Comparison of ENCODE assay signal across 11 cellular contexts in the genomic region with DNA sequence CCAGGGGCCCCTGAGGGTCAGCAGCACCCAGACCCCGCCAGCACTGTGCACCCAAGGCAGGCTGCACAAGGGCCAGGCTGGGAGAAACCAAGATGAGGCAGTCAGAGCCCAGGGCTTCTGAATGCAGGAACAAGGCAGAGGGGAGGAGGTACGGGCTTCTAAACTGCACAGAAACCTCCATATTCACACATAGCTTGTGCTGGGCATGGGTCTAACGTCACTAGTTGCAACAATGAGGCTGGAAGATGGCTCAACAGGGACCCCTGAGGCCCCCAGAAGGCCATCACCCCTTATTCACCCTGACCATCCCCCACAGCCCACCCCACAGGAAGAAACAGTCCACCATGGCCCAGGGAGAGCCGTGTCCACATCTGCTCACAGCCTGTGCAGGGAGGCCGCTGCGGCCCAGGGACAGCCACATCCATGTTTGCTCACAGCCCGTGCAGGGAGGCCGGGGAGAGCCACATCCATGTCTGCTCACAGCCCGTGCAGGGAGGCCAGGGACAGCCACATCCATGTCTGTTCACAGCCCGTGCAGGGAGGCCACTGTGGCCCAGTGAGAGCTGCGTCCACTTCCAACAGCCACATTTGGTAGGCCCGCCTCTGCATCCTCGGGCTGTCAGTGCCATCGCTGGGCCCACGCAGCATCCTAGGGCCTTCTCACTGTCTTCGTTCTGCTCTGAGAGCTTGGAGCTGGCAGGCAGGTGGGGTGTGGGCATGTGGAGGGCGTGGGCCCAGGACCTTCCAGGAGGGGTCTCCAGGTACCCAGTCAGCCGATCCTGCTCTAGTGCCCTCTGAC. TPM values are rescaled to one million over a fixed set of nuclear protein-coding genes. Genes with fewer than 3 reads are reported as not detected.
DNase-seq lines count a peak whose midpoint lies in the region; ATAC-seq and TF ChIP-seq lines count a peak whose summit lies in the region.
"Had no signal": no experiment of that assay in that cellular context is flagged by ENCODE, and none has a peak within 500 bp of the region (broad histone marks: within the 10 kb centered on the region; RNA-seq: fewer than 3 reads in every experiment).

No MANE protein-coding gene starts in this region.

- H3K27me3 ChIP-seq in heart left ventricle = no peaks in the 10 kb centered on the region
- H3K27me3 ChIP-seq in CD8-positive, alpha-beta T cell (ENCODE audit: insufficient read depth, low read length) = no peaks in the 10 kb centered on the region

- H3K27ac Mint-ChIP-seq in CD8-positive, alpha-beta T cell = no peak overlapping the region

- no peaks in the 10 kb centered on the region for H3K27me3 Mint-ChIP-seq in CD8-positive, alpha-beta T cell (ENCODE audit: low read depth)

- no peaks in the 10 kb centered on the region for H3K9me3 ChIP-seq in heart left ventricle
- H3K9me3 ChIP-seq in CD8-positive, alpha-beta T cell (ENCODE audit: low read length) = no peaks in the 10 kb centered on the region

- peak; percentile 26 for ATAC-seq in GM19395 (IDR thresholded peaks at IDR 0.05; ENCODE audit: unreplicated experiment)
- peak; percentile 33 for ATAC-seq in HG02885 (IDR thresholded peaks at IDR 0.05; ENCODE audit: poor library complexity, unreplicated experiment)
- ATAC-seq in heart left ventricle = no peak
- no peak for ATAC-seq in CD8-positive, alpha-beta T cell
- ATAC-seq: left cardiac atrium had no signal

- peaks cover 9% of the 10 kb centered on the region for H3K4me1 Mint-ChIP-seq in CD8-positive, alpha-beta T cell (ENCODE audit: low read depth)

- POLR2A ChIA-PET in RWPE1 (lab: Yijun Ruan, JAX; ENCODE audit: low non-redundant PET) = no interaction called here
- POLR2A ChIA-PET in CD8-positive, alpha-beta T cell (lab: Charles Lee) = no interaction called here

- TF ChIP-seq CTCF in RWPE1 (conservative IDR thresholded peaks at IDR 0.05; ENCODE audit: low read depth) = no peak
- no peak for TF ChIP-seq CTCF in heart left ventricle (IDR thresholded peaks at IDR 0.05)
- TF ChIP-seq CTCF in CD8-positive, alpha-beta T cell (IDR thresholded peaks at IDR 0.05) = no peak

- intact Hi-C loops in heart left ventricle (cut with DNase I) = loop anchor here in 1 of 10 donors (10.0 kb wide), 1 partner anchor 159 kb away; no protein-coding TSS in a partner anchor
- intact Hi-C loops in CD8-positive, alpha-beta T cell (cut with DNase I, micrococcal nuclease) = no loop called here

- WGBS in heart left ventricle, 4 donors = 90 to 100% (median 96%) methylated on average over 4 to 18 of the region's 18 CpGs

- no peak overlapping the region for H3K4me3 ChIP-seq in heart left ventricle
- no peak overlapping the region for H3K4me3 ChIP-seq in CD8-positive, alpha-beta T cell (ENCODE audit: low read depth, low read length)

- TF ChIP-seq POLR2A in GM10847 (IDR thresholded peaks at IDR 0.05; ENCODE audit: extremely low read depth, insufficient read length) (peak; percentile 13), heart left ventricle (IDR thresholded peaks at IDR 0.05) (no peak)

- H3K36me3 Mint-ChIP-seq in CD8-positive, alpha-beta T cell = peaks cover 61% of the 10 kb centered on the region

- H3K36me3 ChIP-seq in heart left ventricle = peaks cover 0 to 68% (median 37%) of the 10 kb centered on the region in 9 donors
- H3K36me3 ChIP-seq in CD8-positive, alpha-beta T cell (ENCODE audit: insufficient read depth, low read length) = peaks cover 9% of the 10 kb centered on the region

- DNase-seq in RWPE1 (ENCODE audit: low spot score) (no peak), heart left ventricle (no peak), EL (no peak)
- DNase-seq in stimulated activated CD4-positive, alpha-beta T cell treated with anti-CD3 and anti-CD28 coated beads, Interleukin-4, amount 100 ng/mL, for 1 hour = no peak
- DNase-seq in CD8-positive, alpha-beta T cell = no peak
- DNase-seq: AML-193, left cardiac atrium, NCI-H1105 treated with DMSO at 0.1 percent for 48 hours had no signal

- CTCF ChIA-PET in RWPE1 (lab: Yijun Ruan, JAX) = no interaction called here
- CTCF ChIA-PET in CD8-positive, alpha-beta T cell (lab: Charles Lee) = interaction anchor here (1.2 to 2.0 kb wide), 2 partner anchors 18 to 159 kb away, joined by 3 to 6 read pairs; no protein-coding TSS in a partner anchor

- H3K4me3 Mint-ChIP-seq in CD8-positive, alpha-beta T cell = no peak overlapping the region

- peak overlapping the region; percentile 75 for H3K27ac ChIP-seq in RWPE1
- H3K27ac ChIP-seq in heart left ventricle = no peak overlapping the region
- no peak overlapping the region for H3K27ac ChIP-seq in CD8-positive, alpha-beta T cell (ENCODE audit: low read depth, low read length)

- no peaks in the 10 kb centered on the region for H3K9me3 Mint-ChIP-seq in CD8-positive, alpha-beta T cell

- peaks cover 0 to 34% (median 0%) of the 10 kb centered on the region in 12 donors for H3K4me1 ChIP-seq in heart left ventricle
- peaks cover 6% of the 10 kb centered on the region for H3K4me1 ChIP-seq in CD8-positive, alpha-beta T cell (ENCODE audit: insufficient read depth, low read length)

RNA-seq across cellular contexts. Expression of a gene that starts 38.2 kb away (rescaled TPM):
- total RNA-seq in heart left ventricle = 10 to 100 TPM in 4 of 9 donors, 1 to 10 TPM in 5; 8.2 to 30.6 (median 9.9) TPM
- polyA plus RNA-seq in heart left ventricle = 10 to 100 TPM in 1 of 2 donors, 1 to 10 TPM in 1; 9.6 to 21.9 TPM
- total RNA-seq in CD8-positive, alpha-beta T cell = 10 to 100 TPM; 28.8 to 29.1 TPM

RNA-seq across cellular contexts. Expression of a gene that starts 40.3 kb away (rescaled TPM):
- total RNA-seq in heart left ventricle = under 1 TPM in 3 of 9 donors, not detected in 6; 0.08 to 0.29 (median 0.14) TPM
- under 1 TPM in 1 of 2 donors, not detected in 1; 0.06 TPM for polyA plus RNA-seq in heart left ventricle
- total RNA-seq in CD8-positive, alpha-beta T cell = not detected

Comparison
In these comparisons a context has a peak if more than half of its experiments do, and no peak if none do; other contexts are left out.
1. ATAC-seq: peak in GM19395 (single experiment) and HG02885 (single experiment); none in heart left ventricle (0 of 4) and CD8-positive, alpha-beta T cell (single experiment).